8 cellular contexts compared by ENCODE assay signal in the genomic region with DNA sequence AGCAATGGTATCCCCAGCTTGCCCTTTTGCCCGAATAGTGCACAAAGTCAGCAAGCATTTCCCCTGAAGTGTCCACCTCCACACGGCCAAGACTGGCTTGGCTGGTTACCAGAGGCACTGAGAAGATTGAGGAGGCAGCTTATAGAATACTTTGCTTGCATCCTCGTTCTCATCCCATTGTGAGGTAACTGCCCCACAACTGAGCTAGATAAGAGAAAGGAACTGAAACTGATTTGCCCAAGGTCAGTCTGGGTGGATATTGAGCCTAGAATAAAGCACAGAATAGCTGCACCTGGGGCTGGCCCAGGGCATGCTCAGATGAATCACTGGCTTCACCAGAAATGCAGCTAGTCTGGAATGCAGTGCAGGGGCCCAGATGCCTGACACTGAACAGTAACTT. TPM values are rescaled to one million over a fixed set of nuclear protein-coding genes. Genes with fewer than 3 reads are reported as not detected.
DNase-seq lines count a peak whose midpoint lies in the region; ATAC-seq and TF ChIP-seq lines count a peak whose summit lies in the region.

No MANE protein-coding gene starts in this region.

- TF ChIP-seq POLR2A in NB4 (IDR thresholded peaks at IDR 0.05; ENCODE audit: extremely low read depth, insufficient read length) (no peak), gastrocnemius medialis (IDR thresholded peaks at IDR 0.05) (no peak)

- no peaks in the 10 kb centered on the region for H3K9me3 ChIP-seq in gastrocnemius medialis

- POLR2A ChIA-PET in activated CD4-positive, alpha-beta T cell treated with anti-CD3 and anti-CD28 coated beads, Interleukin-2, amount 10 ng/mL, durations not matched to agents 7 days and 5 days (lab: Charles Lee), result no interaction called here

- intact Hi-C loops in gastrocnemius medialis (cut with DNase I; ENCODE audit: low total_unique reads), result no loop called here

- H3K4me3 Mint-ChIP-seq in activated CD4-positive, alpha-beta T cell treated with anti-CD3 and anti-CD28 coated beads, Interleukin-2, amount 10 ng/mL, durations not matched to agents 7 days and 5 days, result no peak overlapping the region

- ATAC-seq in HG02678 (IDR thresholded peaks at IDR 0.05; ENCODE audit: unreplicated experiment), result peak; percentile 74
- peak in 1 of 2 donors; percentile 53 for ATAC-seq in gastrocnemius medialis

- CTCF ChIA-PET in activated CD4-positive, alpha-beta T cell treated with anti-CD3 and anti-CD28 coated beads, Interleukin-2, amount 10 ng/mL, durations not matched to agents 7 days and 5 days (lab: Charles Lee), result no interaction called here

- H3K4me1 ChIP-seq in gastrocnemius medialis, result peaks cover 18 to 24% of the 10 kb centered on the region in 2 donors

- TF ChIP-seq CTCF in NB4 (IDR thresholded peaks at IDR 0.05; ENCODE audit: low read depth, low read length), result no peak
- TF ChIP-seq CTCF in fibroblast of the aortic adventitia (IDR thresholded peaks at IDR 0.05; ENCODE audit: insufficient read depth, low read length), result no peak
- no peak for TF ChIP-seq CTCF in gastrocnemius medialis (IDR thresholded peaks at IDR 0.05 in 4 of 5, conservative IDR thresholded peaks at IDR 0.05 in 1 of 5)

- peaks cover 0 to 4% of the 10 kb centered on the region in 2 donors for H3K36me3 ChIP-seq in gastrocnemius medialis

- in situ Hi-C loops in gastrocnemius medialis (cut with MboI; ENCODE audit: low sequenced_read_pairs in 4 of 4), result no loop called here

- no peak overlapping the region for H3K27ac Mint-ChIP-seq in activated CD4-positive, alpha-beta T cell treated with anti-CD3 and anti-CD28 coated beads, Interleukin-2, amount 10 ng/mL, durations not matched to agents 7 days and 5 days

- no peaks in the 10 kb centered on the region for H3K27me3 ChIP-seq in gastrocnemius medialis

- no peaks in the 10 kb centered on the region for H3K9me3 Mint-ChIP-seq in activated CD4-positive, alpha-beta T cell treated with anti-CD3 and anti-CD28 coated beads, Interleukin-2, amount 10 ng/mL, durations not matched to agents 7 days and 5 days

- no peaks in the 10 kb centered on the region for H3K36me3 Mint-ChIP-seq in activated CD4-positive, alpha-beta T cell treated with anti-CD3 and anti-CD28 coated beads, Interleukin-2, amount 10 ng/mL, durations not matched to agents 7 days and 5 days (ENCODE audit: low read depth)

- H3K27ac ChIP-seq in gastrocnemius medialis, result peak overlapping the region; percentile 26 to 53 (median 46)

- H3K4me3 ChIP-seq in NB4 (ENCODE audit: low read depth, low read length) (no peak overlapping the region), fibroblast of the aortic adventitia (ENCODE audit: low read depth, low read length) (no peak overlapping the region), gastrocnemius medialis (no peak overlapping the region)

- peak; percentile 37 for DNase-seq in activated CD4-positive, alpha-beta T cell treated with anti-CD3 and anti-CD28 coated beads for 48 hours
- no peak for DNase-seq in activated CD4-positive, alpha-beta T cell treated with anti-CD3 and anti-CD28 coated beads, Interleukin-2, amount 10 ng/mL, durations not matched to agents 7 days and 5 days
- DNase-seq in NB4 (ENCODE audit: low read depth), result peak; percentile 28
- peak; percentile 64 for DNase-seq in fibroblast of the aortic adventitia (ENCODE audit: low read depth)
- DNase-seq in gastrocnemius medialis, result no peak
- no peak for DNase-seq in amygdala (lab: John Stamatoyannopoulos, UW)
- no peak for DNase-seq in NCI-H1048 (lab: John Stamatoyannopoulos, UW)

- no peaks in the 10 kb centered on the region for H3K27me3 Mint-ChIP-seq in activated CD4-positive, alpha-beta T cell treated with anti-CD3 and anti-CD28 coated beads, Interleukin-2, amount 10 ng/mL, durations not matched to agents 7 days and 5 days

- H3K4me1 Mint-ChIP-seq in activated CD4-positive, alpha-beta T cell treated with anti-CD3 and anti-CD28 coated beads, Interleukin-2, amount 10 ng/mL, durations not matched to agents 7 days and 5 days, result peaks cover 13% of the 10 kb centered on the region

RNA-seq across cellular contexts. Expression of gene MAP4K3, which starts 32.7 kb away (rescaled TPM):
- 1 to 10 TPM; 8.1 to 8.7 TPM for total RNA-seq in activated CD4-positive, alpha-beta T cell treated with anti-CD3 and anti-CD28 coated beads, Interleukin-2, amount 10 ng/mL, durations not matched to agents 7 days and 5 days
- total RNA-seq in fibroblast of the aortic adventitia (ENCODE audit: low replicate concordance) (48.0 and 52.4 TPM in 2 replicates), gastrocnemius medialis (10 to 100 TPM; 23.0 to 52.1 (median 31.8) TPM)

Comparison
In these comparisons a context has a peak if more than half of its experiments do, and no peak if none do; other contexts are left out.
1. DNase-seq: peak in activated CD4-positive, alpha-beta T cell treated with anti-CD3 and anti-CD28 coated beads for 48 hours (single experiment), NB4 (single experiment) and fibroblast of the aortic adventitia (single experiment); none in activated CD4-positive, alpha-beta T cell treated with anti-CD3 and anti-CD28 coated beads, Interleukin-2, amount 10 ng/mL, durations not matched to agents 7 days and 5 days (single experiment), gastrocnemius medialis (0 of 2), amygdala (0 of 56) and NCI-H1048 (single experiment).